In genomic region chr6:16216501-16217155, GRCh38 we compare ENCODE assay signal across 16 cellular contexts. TPM values are rescaled to one million over a fixed set of nuclear protein-coding genes. Genes with fewer than 3 reads are reported as not detected.
DNase-seq lines count a peak whose midpoint lies in the region; ATAC-seq and TF ChIP-seq lines count a peak whose summit lies in the region.
"Had no signal": no experiment of that assay in that cellular context is flagged by ENCODE, and none has a peak within 500 bp of the region (broad histone marks: within the 10 kb centered on the region; RNA-seq: fewer than 3 reads in every experiment).

No MANE protein-coding gene starts in this region.

- H3K9me3 Mint-ChIP-seq in nephron, result no peaks in the 10 kb centered on the region
- H3K9me3 Mint-ChIP-seq: T-cell had no signal

- peak overlapping the region in 2 of 3 experiments; percentile 75 to 81 for H3K27ac Mint-ChIP-seq in nephron
- H3K27ac Mint-ChIP-seq: T-cell had no signal

- H3K27me3 ChIP-seq in brain microvascular endothelial cell (replicated peaks) (no peaks in the 10 kb centered on the region), thoracic aorta (replicated peaks; ENCODE audit: insufficient read depth) (no peaks in the 10 kb centered on the region), BE2C (peaks cover 4% of the 10 kb centered on the region; the same call in 1 of the 2 replicates)
- H3K27me3 ChIP-seq: thyroid gland had no signal

- H3K4me3 ChIP-seq in brain microvascular endothelial cell (ENCODE audit: low read depth, low read length) (peak overlapping the region; percentile 17), fibroblast of pulmonary artery (replicated peaks; ENCODE audit: low read depth, low read length) (no peak overlapping the region), thoracic aorta (peak overlapping the region; percentile 64), BE2C (ENCODE audit: low read depth, low read length) (no peak overlapping the region)

- H3K36me3 ChIP-seq in brain microvascular endothelial cell (replicated peaks), result no peaks in the 10 kb centered on the region
- no peaks in the 10 kb centered on the region for H3K36me3 ChIP-seq in thoracic aorta
- H3K36me3 ChIP-seq in BE2C, result no peaks in the 10 kb centered on the region
- H3K36me3 ChIP-seq: thyroid gland had no signal

- no peak for TF ChIP-seq POLR2A in GM18505 (IDR thresholded peaks at IDR 0.05; ENCODE audit: borderline replicate concordance, extremely low read depth, insufficient read depth, insufficient read length)

- H3K36me3 Mint-ChIP-seq in nephron (ENCODE audit: low read depth), result no peaks in the 10 kb centered on the region
- H3K36me3 Mint-ChIP-seq: T-cell had no signal

- DNase-seq in brain microvascular endothelial cell (no peak), fibroblast of pulmonary artery (ENCODE audit: low read depth) (peak; percentile 48), thoracic aorta (ENCODE audit: low spot score) (no peak), BE2C (no peak), NCI-H2107 (lab: John Stamatoyannopoulos, UW) (no peak)
- DNase-seq: activated CD8-positive, alpha-beta memory T cell treated with anti-CD3 and anti-CD28 coated beads, Interleukin-2, amount 50 U/mL, for 48 hours; activated naive CD4-positive, alpha-beta T cell treated with anti-CD3 and anti-CD28 coated beads, Interleukin-2, amount 50 U/mL, for 16 hours; cerebellar nuclear complex; erythroblast; NCI-H146; T-cell; thyroid gland had no signal

- no peak for ATAC-seq in thoracic aorta (ENCODE audit: insufficient number of reproducible peaks, low FRiP score, low read depth)
- no peak for ATAC-seq in GM18505 (IDR thresholded peaks at IDR 0.05; ENCODE audit: unreplicated experiment)
- ATAC-seq: Panc1, T-cell had no signal

- H3K9me3 ChIP-seq in thoracic aorta (no peaks in the 10 kb centered on the region), BE2C (no peaks in the 10 kb centered on the region; the same call in 1 of the 2 replicates)
- H3K9me3 ChIP-seq: thyroid gland had no signal

- H3K27ac ChIP-seq in brain microvascular endothelial cell (no peak overlapping the region), thoracic aorta (peak overlapping the region; percentile 65 to 78)
- H3K27ac ChIP-seq: C4-2B, thyroid gland had no signal

- in situ Hi-C loops in brain microvascular endothelial cell (cut with HindIII; ENCODE audit: low pct_ligation_motif_present, low sequenced_read_pairs), result no loop called here

- peaks cover 30% of the 10 kb centered on the region for H3K4me1 Mint-ChIP-seq in nephron
- H3K4me1 Mint-ChIP-seq: T-cell had no signal

- H3K4me1 ChIP-seq in thoracic aorta (ENCODE audit: control insufficient read depth in 1 of 2, low read depth in 2 of 2), result peaks cover 9 to 42% of the 10 kb centered on the region in 2 donors
- no peaks in the 10 kb centered on the region for H3K4me1 ChIP-seq in BE2C

- TF ChIP-seq CTCF in brain microvascular endothelial cell (IDR thresholded peaks at IDR 0.05; ENCODE audit: low read depth, low read length, missing control alignments) (no peak), fibroblast of pulmonary artery (IDR thresholded peaks at IDR 0.05; ENCODE audit: low read length, missing control alignments) (no peak), nephron (IDR thresholded peaks at IDR 0.05; ENCODE audit: unreplicated experiment in 3 of 3) (no peak), thoracic aorta (IDR thresholded peaks at IDR 0.05) (no peak), BE2C (IDR thresholded peaks at IDR 0.05; ENCODE audit: low read depth, low read length) (no peak)

- peak overlapping the region in 1 of 3 experiments; percentile 12 for H3K4me3 Mint-ChIP-seq in nephron
- H3K4me3 Mint-ChIP-seq: T-cell had no signal

- peaks cover 4% of the 10 kb centered on the region for H3K27me3 Mint-ChIP-seq in nephron (ENCODE audit: low read depth)

RNA-seq across cellular contexts. Expression of gene GMPR, which starts 21.8 kb away (rescaled TPM):
- total RNA-seq in thoracic aorta, result 10 to 100 TPM; 17.0 to 62.1 TPM
- polyA plus RNA-seq in BE2C (2012; ENCODE audit: insufficient read depth, insufficient read length, low read depth), result 8.8 TPM

Comparison
In these comparisons a context has a peak if more than half of its experiments do, and no peak if none do; other contexts are left out.
1. H3K4me3 ChIP-seq: peak in brain microvascular endothelial cell (single experiment) and thoracic aorta (single experiment); none in fibroblast of pulmonary artery (single experiment) and BE2C (single experiment).